8 cellular contexts compared by ENCODE assay signal in the genomic region with DNA sequence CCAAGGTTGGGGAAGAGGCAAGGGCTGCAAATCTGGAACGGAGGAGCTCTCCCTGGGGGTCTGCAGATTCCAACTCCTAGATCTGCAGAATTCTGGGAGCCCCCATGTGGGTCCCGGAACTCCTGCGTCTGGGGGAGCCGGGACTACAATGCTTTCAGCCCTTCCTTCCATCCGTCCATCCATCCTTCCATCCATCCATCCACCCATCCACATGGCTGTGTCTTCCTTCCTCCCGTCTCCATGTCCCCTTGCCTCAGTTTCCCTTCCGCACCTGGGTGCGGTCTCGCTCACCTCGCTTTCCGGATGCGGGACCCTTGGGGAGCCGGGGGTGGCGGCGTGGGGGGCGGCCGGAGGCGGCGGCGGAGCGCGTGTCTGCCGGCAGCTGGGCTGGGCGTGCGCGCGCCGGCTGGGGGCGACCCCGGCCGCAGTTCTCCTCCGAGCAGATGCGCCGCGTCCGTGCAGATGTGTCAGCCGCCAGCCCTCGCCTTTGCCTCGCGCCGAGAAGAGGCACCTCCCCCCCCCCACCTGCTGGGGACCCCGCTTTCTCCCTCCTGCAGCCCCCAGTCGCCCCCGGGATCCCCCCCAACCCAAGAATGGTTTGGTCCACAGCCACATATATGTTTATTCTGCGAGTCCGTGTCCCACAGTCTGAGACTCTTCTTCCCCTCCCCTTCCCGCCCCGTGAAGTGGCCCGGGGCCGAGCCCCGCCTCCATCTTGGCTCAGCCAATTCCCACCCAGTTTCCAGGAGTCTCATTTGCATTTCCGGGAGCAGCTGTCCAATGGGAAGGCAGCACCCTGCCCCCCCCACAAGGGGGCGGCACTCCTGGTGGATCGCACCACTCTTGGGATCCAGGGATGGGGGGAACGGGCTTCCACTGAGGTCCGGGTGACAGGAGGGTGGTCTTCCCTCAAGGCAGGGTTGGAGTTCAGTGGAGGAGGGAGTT. TPM values are rescaled to one million over a fixed set of nuclear protein-coding genes. Genes with fewer than 3 reads are reported as not detected.
A peak's percentile ranks its signal among the peaks of the same experiment; 100 is the strongest.
DNase-seq lines count a peak whose midpoint lies in the region; ATAC-seq, FAIRE-seq and TF ChIP-seq lines count a peak whose summit lies in the region.

No MANE protein-coding gene starts in this region.

- H3K27ac ChIP-seq in A549 = no peak overlapping the region
- no peak overlapping the region for H3K27ac ChIP-seq in cardiac muscle cell
- H3K27ac ChIP-seq in ovary = no peak overlapping the region

- TF ChIP-seq POLR2A in A549 (IDR thresholded peaks at IDR 0.05; ENCODE audit: low read length) = no peak
- no peak for TF ChIP-seq POLR2A in ovary (IDR thresholded peaks at IDR 0.05)

- ATAC-seq in A549 (peak in 1 of 2 experiments; percentile 63; a peak in 3 of 6 replicates), HG02970 (IDR thresholded peaks at IDR 0.05; ENCODE audit: low FRiP score, unreplicated experiment) (no peak), HG02870 (IDR thresholded peaks at IDR 0.05; ENCODE audit: unreplicated experiment) (no peak)

- intact Hi-C loops in ovary (cut with DNase I) = no loop called here

- peak; percentile 66 to 80 for DNase-seq in A549 (ENCODE audit: low read depth in 1 of 2, low spot score in 1 of 2)
- peak; percentile 98 for DNase-seq in H7
- peak; percentile 91 for DNase-seq in NCI-H774 (lab: John Stamatoyannopoulos, UW)
- peak; percentile 51 for DNase-seq in activated naive CD8-positive, alpha-beta T cell treated with anti-CD3 and anti-CD28 coated beads for 36 hours
- peak; percentile 88 to 91 for DNase-seq in cardiac muscle cell (ENCODE audit: low read depth in 1 of 2, low spot score in 1 of 2)
- DNase-seq in ovary = peak; percentile 75 to 89 (median 85)

- peak overlapping the region; percentile 44; the same call in 2 of the 3 replicates for H3K4me3 ChIP-seq in A549
- peak overlapping the region; percentile 31; the same call in 1 of the 2 replicates for H3K4me3 ChIP-seq in H7 (ENCODE audit: insufficient read depth, low read depth, low read length)
- H3K4me3 ChIP-seq in cardiac muscle cell = peak overlapping the region; percentile 25
- H3K4me3 ChIP-seq in ovary = no peak overlapping the region

- no peaks in the 10 kb centered on the region for H3K9me3 Mint-ChIP-seq in activated naive CD8-positive, alpha-beta T cell treated with anti-CD3 and anti-CD28 coated beads for 36 hours

- POLR2A ChIA-PET in A549 (lab: Yijun Ruan, JAX) = interaction anchor here (1.3 to 1.9 kb wide), 2 partner anchors 45 to 46 kb away, joined by 4 to 5 read pairs; partner anchors contain the start of gene UBE2S

- H3K4me2 ChIP-seq in A549 = peak overlapping the region; percentile 98

- peaks cover 35% of the 10 kb centered on the region for H3K27me3 Mint-ChIP-seq in activated naive CD8-positive, alpha-beta T cell treated with anti-CD3 and anti-CD28 coated beads for 36 hours

- H3K4me1 ChIP-seq in A549 (peaks cover 32% of the 10 kb centered on the region), cardiac muscle cell (ENCODE audit: low read depth) (peaks cover 11% of the 10 kb centered on the region), ovary (ENCODE audit: insufficient read depth) (peaks cover 7% of the 10 kb centered on the region)

- no peaks in the 10 kb centered on the region; the same call in 1 of the 2 replicates for H3K36me3 ChIP-seq in H7 (replicated peaks; ENCODE audit: control insufficient read depth, insufficient read depth, low read length)
- H3K36me3 ChIP-seq in cardiac muscle cell = no peaks in the 10 kb centered on the region
- H3K36me3 ChIP-seq in ovary = no peaks in the 10 kb centered on the region

- H3K27me3 ChIP-seq in H7 (ENCODE audit: control insufficient read depth, insufficient read depth, low read length) = peaks cover 44% of the 10 kb centered on the region
- peaks cover 47% of the 10 kb centered on the region for H3K27me3 ChIP-seq in cardiac muscle cell
- H3K27me3 ChIP-seq in ovary = no peaks in the 10 kb centered on the region

- TF ChIP-seq RAD21 in A549 (conservative IDR thresholded peaks at IDR 0.05 in 1 of 2, IDR thresholded peaks at IDR 0.05 in 1 of 2) = no peak

- H3K27ac Mint-ChIP-seq in activated naive CD8-positive, alpha-beta T cell treated with anti-CD3 and anti-CD28 coated beads for 36 hours = no peak overlapping the region

- TF ChIP-seq CTCF in A549 (IDR thresholded peaks at IDR 0.05) (no peak), cardiac muscle cell (IDR thresholded peaks at IDR 0.05; ENCODE audit: low read depth, low read length) (no peak), ovary (IDR thresholded peaks at IDR 0.05) (peak in 2 of 3 donors; percentile 10 to 23)

- TF ChIP-seq EP300 in A549 (IDR thresholded peaks at IDR 0.05) (no peak), ovary (IDR thresholded peaks at IDR 0.05) (no peak)

- H3K4me1 Mint-ChIP-seq in activated naive CD8-positive, alpha-beta T cell treated with anti-CD3 and anti-CD28 coated beads for 36 hours = peaks cover 3% of the 10 kb centered on the region

- H3K9me3 ChIP-seq in A549 (no peaks in the 10 kb centered on the region), cardiac muscle cell (ENCODE audit: low read depth) (no peaks in the 10 kb centered on the region), ovary (no peaks in the 10 kb centered on the region)

- no peak overlapping the region for H3K4me3 Mint-ChIP-seq in activated naive CD8-positive, alpha-beta T cell treated with anti-CD3 and anti-CD28 coated beads for 36 hours

- H3K36me3 Mint-ChIP-seq in activated naive CD8-positive, alpha-beta T cell treated with anti-CD3 and anti-CD28 coated beads for 36 hours = peaks cover 12% of the 10 kb centered on the region

- CTCF ChIA-PET in A549 (lab: Yijun Ruan, JAX) = interaction anchor here (0.5 to 4.3 kb wide), 19 partner anchors 9 to 378 kb away, joined by 3 to 39 read pairs (median 5); partner anchors contain the start of gene NAT14

- WGBS in A549 (ENCODE audit: missing lambda C conversion rate) = 82% methylated on average over 48 of the region's 56 CpGs
- 3 to 5% (median 4%) methylated on average over 52 to 56 of the region's 56 CpGs for WGBS in ovary, 3 donors

- FAIRE-seq in A549 (lab: Jason Lieb, UNC) = no peak

RNA-seq across cellular contexts. Expression of gene ISOC2, which starts 8.8 kb away (rescaled TPM):
- polyA plus RNA-seq in A549 (2011; rRNA removed) (45.3 and 51.5 TPM in 2 replicates), A549 (2017; fragmentation: RNase III; extraction: RNeasy Plus Mini Kit Qiagen cat#74134 plus additional on column Dnase treatment) (52.7 to 57.8 TPM (median 54.1 TPM) in 3 replicates), cardiac muscle cell (73.9 and 89.7 TPM in 2 replicates), ovary (10 to 100 TPM in 1 of 2 donors, 1 to 10 TPM in 1; 1.4 to 39.4 TPM)
- polyA plus RNA-seq in A549 (2012; cell fraction: cytosol; rRNA removed) = 79.6 and 132 TPM in 2 replicates
- polyA plus RNA-seq in A549 (2012; cell fraction: nucleus; rRNA removed) = 77.2 and 99.3 TPM in 2 replicates
- polyA minus RNA-seq in A549 (2011; rRNA and poly(A)+ RNA removed) = 16.2 and 19.7 TPM in 2 replicates
- total RNA-seq in H7 (2014; rRNA removed; shearing (Covaris generic)) = 178 and 185 TPM in 2 replicates
- 10 to 100 TPM; 35.7 to 37.5 TPM for total RNA-seq in activated naive CD8-positive, alpha-beta T cell treated with anti-CD3 and anti-CD28 coated beads for 36 hours
- total RNA-seq in cardiac muscle cell (99.4 and 200 TPM in 2 replicates), ovary (10 to 100 TPM; 21.8 to 39.2 (median 31.7) TPM)

RNA-seq across cellular contexts. Expression of gene SHISA7, which starts 9.6 kb away (rescaled TPM):
- polyA plus RNA-seq in A549 (2011; rRNA removed) = 0.03 TPM in 1 of 2 replicates, not detected in the other
- polyA plus RNA-seq in A549 (2012; cell fraction: cytosol; rRNA removed) = not detected in 2 replicates
- 0.01 TPM in 1 of 2 replicates, not detected in the other for polyA plus RNA-seq in A549 (2012; cell fraction: nucleus; rRNA removed)
- 0.01 TPM in 1 of 3 replicates, not detected in the others for polyA plus RNA-seq in A549 (2017; fragmentation: RNase III; extraction: RNeasy Plus Mini Kit Qiagen cat#74134 plus additional on column Dnase treatment)
- polyA minus RNA-seq in A549 (2011; rRNA and poly(A)+ RNA removed) = 0.15 TPM in 1 of 2 replicates, not detected in the other
- total RNA-seq in H7 (2014; rRNA removed; shearing (Covaris generic)) = 0.04 and 0.07 TPM in 2 replicates
- total RNA-seq in activated naive CD8-positive, alpha-beta T cell treated with anti-CD3 and anti-CD28 coated beads for 36 hours = not detected
- total RNA-seq in cardiac muscle cell = not detected in 2 replicates
- polyA plus RNA-seq in cardiac muscle cell = not detected in 2 replicates
- not detected for total RNA-seq in ovary
- polyA plus RNA-seq in ovary = not detected

RNA-seq across cellular contexts. Expression of gene C19orf85, which starts 11.9 kb away (rescaled TPM):
- not detected in 2 replicates for polyA plus RNA-seq in A549 (2011; rRNA removed)
- not detected in 2 replicates for polyA plus RNA-seq in A549 (2012; cell fraction: cytosol; rRNA removed)
- polyA plus RNA-seq in A549 (2012; cell fraction: nucleus; rRNA removed) = not detected in 2 replicates
- polyA plus RNA-seq in A549 (2017; fragmentation: RNase III; extraction: RNeasy Plus Mini Kit Qiagen cat#74134 plus additional on column Dnase treatment) = not detected in 3 replicates
- polyA minus RNA-seq in A549 (2011; rRNA and poly(A)+ RNA removed) = not detected in 2 replicates
- 1.6 and 3.7 TPM in 2 replicates for total RNA-seq in H7 (2014; rRNA removed; shearing (Covaris generic))
- not detected for total RNA-seq in activated naive CD8-positive, alpha-beta T cell treated with anti-CD3 and anti-CD28 coated beads for 36 hours
- total RNA-seq in cardiac muscle cell = not detected in 2 replicates
- not detected in 2 replicates for polyA plus RNA-seq in cardiac muscle cell
- not detected for total RNA-seq in ovary
- not detected for polyA plus RNA-seq in ovary

RNA-seq across cellular contexts. Expression of gene ZNF628, which starts 23.8 kb away (rescaled TPM):
- polyA plus RNA-seq in A549 (2011; rRNA removed) = 0.32 and 0.48 TPM in 2 replicates
- polyA plus RNA-seq in A549 (2012; cell fraction: cytosol; rRNA removed) = 2.5 and 4.8 TPM in 2 replicates
- 7.0 and 12.6 TPM in 2 replicates for polyA plus RNA-seq in A549 (2012; cell fraction: nucleus; rRNA removed)
- polyA plus RNA-seq in A549 (2017; fragmentation: RNase III; extraction: RNeasy Plus Mini Kit Qiagen cat#74134 plus additional on column Dnase treatment) = 4.7 to 5.9 TPM (median 5.7 TPM) in 3 replicates
- polyA minus RNA-seq in A549 (2011; rRNA and poly(A)+ RNA removed) = 0.70 and 1.0 TPM in 2 replicates
- 5.8 and 8.1 TPM in 2 replicates for total RNA-seq in H7 (2014; rRNA removed; shearing (Covaris generic))
- 10 to 100 TPM in 1 of 2 experiments, 1 to 10 TPM in 1; 8.8 to 10.3 TPM for total RNA-seq in activated naive CD8-positive, alpha-beta T cell treated with anti-CD3 and anti-CD28 coated beads for 36 hours
- total RNA-seq in cardiac muscle cell = 15.7 and 16.7 TPM in 2 replicates
- 0.95 and 0.96 TPM in 2 replicates for polyA plus RNA-seq in cardiac muscle cell
- total RNA-seq in ovary = 10 to 100 TPM in 2 of 7 donors, 1 to 10 TPM in 5; 3.8 to 18.4 (median 8.7) TPM
- polyA plus RNA-seq in ovary = 1 to 10 TPM in 1 of 2 donors, not detected in 1; 8.7 TPM

RNA-seq across cellular contexts. Expression of gene NAT14, which starts 32.3 kb away (rescaled TPM):
- polyA plus RNA-seq in A549 (2011; rRNA removed) (16.8 and 21.0 TPM in 2 replicates), A549 (2017; fragmentation: RNase III; extraction: RNeasy Plus Mini Kit Qiagen cat#74134 plus additional on column Dnase treatment) (46.5 to 57.4 TPM (median 50.3 TPM) in 3 replicates), cardiac muscle cell (137 and 138 TPM in 2 replicates), ovary (10 to 100 TPM in 1 of 2 donors, 1 to 10 TPM in 1; 3.2 to 23.5 TPM)
- 48.1 and 50.6 TPM in 2 replicates for polyA plus RNA-seq in A549 (2012; cell fraction: cytosol; rRNA removed)
- polyA plus RNA-seq in A549 (2012; cell fraction: nucleus; rRNA removed) = 98.9 and 106 TPM in 2 replicates
- 7.6 and 10.2 TPM in 2 replicates for polyA minus RNA-seq in A549 (2011; rRNA and poly(A)+ RNA removed)
- 56.0 and 71.2 TPM in 2 replicates for total RNA-seq in H7 (2014; rRNA removed; shearing (Covaris generic))
- total RNA-seq in activated naive CD8-positive, alpha-beta T cell treated with anti-CD3 and anti-CD28 coated beads for 36 hours = 10 to 100 TPM; 24.8 to 24.9 TPM
- total RNA-seq in cardiac muscle cell (56.5 and 78.7 TPM in 2 replicates), ovary (10 to 100 TPM in 6 of 7 donors, 1 to 10 TPM in 1; 9.2 to 40.4 (median 35.8) TPM)

Comparison
In these comparisons a context has a peak if more than half of its experiments do, and no peak if none do; other contexts are left out.
1. CTCF ChIP-seq: peak in ovary (2 of 3); none in A549 (single experiment) and cardiac muscle cell (single experiment).
2. Peak in every context shown above with its lines, with median percentiles within 50 percentile points of each other: DNase-seq.